In the genomic region with DNA sequence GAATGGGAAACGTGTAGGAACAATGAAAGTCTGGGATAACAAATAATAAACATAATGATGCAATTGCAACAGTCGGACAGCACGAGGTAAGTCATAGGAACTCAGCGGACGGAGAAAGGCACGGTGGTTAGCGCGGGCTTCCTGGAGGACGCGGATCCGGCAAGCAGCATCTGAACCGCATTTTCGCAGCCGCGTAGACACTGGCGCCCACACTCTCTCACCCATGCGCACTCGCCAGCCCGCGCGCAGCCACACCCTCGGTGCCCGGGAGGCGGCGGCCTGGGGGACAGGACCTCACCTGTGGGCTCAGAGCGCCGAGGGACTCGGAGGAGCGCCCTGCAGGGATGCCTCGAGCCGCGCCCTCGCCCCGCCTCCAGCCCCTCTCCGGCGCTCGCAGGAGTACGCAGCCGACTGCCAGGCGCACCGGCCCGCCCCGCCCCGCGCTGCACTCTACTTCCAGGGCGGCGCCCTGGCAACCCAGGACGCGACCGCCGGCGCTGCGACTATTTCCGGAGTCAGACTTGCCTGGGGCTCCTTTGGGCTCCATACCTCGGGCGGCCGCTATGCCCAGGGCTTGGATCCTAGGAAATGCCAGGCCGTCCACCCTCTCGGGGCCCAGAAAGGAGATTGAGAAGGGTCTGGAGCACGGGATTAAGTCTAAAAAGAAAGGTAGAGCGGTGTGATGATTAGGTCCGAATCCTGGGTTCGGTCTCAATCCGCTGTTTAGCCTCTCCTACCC, we compare ENCODE assay signal across 8 cellular contexts. TPM values are rescaled to one million over a fixed set of nuclear protein-coding genes. Genes with fewer than 3 reads are reported as not detected.
A peak's percentile ranks its signal among the peaks of the same experiment; 100 is the strongest.
DNase-seq lines count a peak whose midpoint lies in the region; ATAC-seq and TF ChIP-seq lines count a peak whose summit lies in the region.

A gene (minus strand): TSS at position 413 of the 739 bp plus-strand sequence. CDS start 13,805 bp downstream, outside the sequence.

- H3K9me2 ChIP-seq in Karpas-422 (replicated peaks; ENCODE audit: insufficient read depth, low read length), result no peaks in the 10 kb centered on the region

- peak; percentile 83 for DNase-seq in DMS153 (lab: John Stamatoyannopoulos, UW)
- peak; percentile 95 for DNase-seq in Karpas-422
- DNase-seq in activated effector memory CD4-positive, alpha-beta T cell treated with anti-CD3 and anti-CD28 coated beads, Interleukin-2, amount 50 U/mL, for 16 hours, result peak; percentile 95
- DNase-seq in foreskin fibroblast, result peak; percentile 82 to 97
- DNase-seq in neural progenitor cell (ENCODE audit: low spot score), result peak; percentile 94

- H3K4me3 Mint-ChIP-seq in neural progenitor cell, result peak within 1 kb of the TSS; percentile 93

- peaks cover 7% of the 10 kb centered on the region for H3K4me1 Mint-ChIP-seq in neural progenitor cell

- peak within 1 kb of the TSS; percentile 99 for H2AFZ ChIP-seq in Karpas-422 (ENCODE audit: low read length)
- peak within 1 kb of the TSS; percentile 97 for H2AFZ ChIP-seq in neural progenitor cell (replicated peaks)

- TF ChIP-seq CTCF in foreskin fibroblast (IDR thresholded peaks at IDR 0.05; ENCODE audit: low read depth, low read length) (no peak), neural progenitor cell (IDR thresholded peaks at IDR 0.05) (no peak)

- H3K9me3 ChIP-seq in Karpas-422 (ENCODE audit: low read length), result no peaks in the 10 kb centered on the region
- no peaks in the 10 kb centered on the region for H3K9me3 ChIP-seq in neural progenitor cell (ENCODE audit: low read depth)
- H3K9me3 ChIP-seq in stomach smooth muscle (ENCODE audit: control insufficient read depth in 2 of 2, low read length in 2 of 2), result no peaks in the 10 kb centered on the region

- H3K36me3 ChIP-seq in Karpas-422 (ENCODE audit: insufficient read depth, low read length), result no peaks in the 10 kb centered on the region
- no peaks in the 10 kb centered on the region for H3K36me3 ChIP-seq in neural progenitor cell
- no peaks in the 10 kb centered on the region for H3K36me3 ChIP-seq in stomach smooth muscle (ENCODE audit: control insufficient read depth in 2 of 2, insufficient read depth in 2 of 2, low read length in 2 of 2)

- peak within 1 kb of the TSS; percentile 46 for H3K27ac Mint-ChIP-seq in neural progenitor cell

- peak within 1 kb of the TSS; percentile 94 for H3K4me2 ChIP-seq in Karpas-422 (ENCODE audit: low read depth, low read length, poor library complexity, severe bottlenecking)
- peak within 1 kb of the TSS; percentile 89 for H3K4me2 ChIP-seq in neural progenitor cell

- H3K4me1 ChIP-seq in Karpas-422 (ENCODE audit: low read length) (peaks cover 11% of the 10 kb centered on the region), neural progenitor cell (no peaks in the 10 kb centered on the region), stomach smooth muscle (ENCODE audit: control insufficient read depth, insufficient read depth, low read length) (peaks cover 9% of the 10 kb centered on the region)

- peaks cover 3% of the 10 kb centered on the region for H3K27me3 Mint-ChIP-seq in neural progenitor cell (ENCODE audit: insufficient read depth, low read depth)

- H3K79me2 ChIP-seq in Karpas-422 (ENCODE audit: low read length) (no peaks in the 10 kb centered on the region), neural progenitor cell (ENCODE audit: low read depth) (no peaks in the 10 kb centered on the region)

- H3K36me3 Mint-ChIP-seq in neural progenitor cell, result peaks cover 4% of the 10 kb centered on the region

- H3K27me3 ChIP-seq in Karpas-422 (ENCODE audit: low read length), result no peaks in the 10 kb centered on the region
- no peaks in the 10 kb centered on the region for H3K27me3 ChIP-seq in neural progenitor cell
- H3K27me3 ChIP-seq in stomach smooth muscle (ENCODE audit: control insufficient read depth in 1 of 2, insufficient read depth in 2 of 2, low read length in 2 of 2), result no peaks in the 10 kb centered on the region

- H3K9ac ChIP-seq in Karpas-422 (ENCODE audit: low read length) (peak within 1 kb of the TSS; percentile 69), neural progenitor cell (no peak within 1 kb of the TSS), stomach smooth muscle (ENCODE audit: low read length in 2 of 2) (peak within 1 kb of the TSS; percentile 63 to 72)

- peak within 1 kb of the TSS; percentile 78 for H3K4me3 ChIP-seq in Karpas-422 (ENCODE audit: low read length)
- peak within 1 kb of the TSS; percentile 84 to 95 for H3K4me3 ChIP-seq in foreskin fibroblast (ENCODE audit: low read depth in 1 of 2, low read length in 2 of 2)
- H3K4me3 ChIP-seq in neural progenitor cell, result peak within 1 kb of the TSS; percentile 75
- peak within 1 kb of the TSS; percentile 93 for H3K4me3 ChIP-seq in stomach smooth muscle (ENCODE audit: low read length in 2 of 2)

- H3K27ac ChIP-seq in Karpas-422 (ENCODE audit: low read length), result no peak within 1 kb of the TSS
- no peak within 1 kb of the TSS for H3K27ac ChIP-seq in neural progenitor cell
- H3K27ac ChIP-seq in stomach smooth muscle (ENCODE audit: low read length), result no peak within 1 kb of the TSS

- no peaks in the 10 kb centered on the region for H4K20me1 ChIP-seq in Karpas-422 (ENCODE audit: insufficient read depth, low read depth, low read length)
- no peaks in the 10 kb centered on the region for H4K20me1 ChIP-seq in neural progenitor cell (ENCODE audit: low read depth)

- peaks cover 9% of the 10 kb centered on the region for H3F3A ChIP-seq in neural progenitor cell (ENCODE audit: low read depth)

- peak; percentile 80 for ATAC-seq in GM21619 (IDR thresholded peaks at IDR 0.05; ENCODE audit: unreplicated experiment)

- TF ChIP-seq POLR2A in Raji (IDR thresholded peaks at IDR 0.05; ENCODE audit: insufficient read depth, low read depth, low read length), result peak; percentile 78

- no peaks in the 10 kb centered on the region for H3K9me3 Mint-ChIP-seq in neural progenitor cell

RNA-seq across cellular contexts. Expression of the gene that starts here (rescaled TPM):
- total RNA-seq in Karpas-422 (2014; rRNA removed; shearing (Covaris generic); ENCODE audit: low replicate concordance), result 0.97 and 1.1 TPM in 2 replicates
- 9.4 and 16.0 TPM in 2 replicates for total RNA-seq in neural progenitor cell (ENCODE audit: low replicate concordance)
